ENCODE assay signal across 7 cellular contexts in genomic region chr18:10851824-10852225, GRCh38.
DNase-seq lines count a peak whose midpoint lies in the region; ATAC-seq and TF ChIP-seq lines count a peak whose summit lies in the region.

No MANE protein-coding gene starts in this region.

- CTCF ChIA-PET in GM10248 (lab: Yijun Ruan, JAX) = interaction anchor here (0.6 to 7.5 kb wide), 55 partner anchors 9 to 701 kb away, joined by 3 to 97 read pairs (median 4); partner anchors contain the start of gene PIEZO2

- H3K9ac ChIP-seq in SK-N-MC (ENCODE audit: insufficient read length) = no peak overlapping the region

- no peaks in the 10 kb centered on the region for H3K27me3 ChIP-seq in psoas muscle (ENCODE audit: insufficient read depth in 3 of 3, low read length in 2 of 3)

- H3K4me1 ChIP-seq in psoas muscle = no peaks in the 10 kb centered on the region

- H3K4me3 ChIP-seq in SK-N-MC (0 out of 2 replicates have a peak overlapping the region, but pooled peaks have one; percentile 4), psoas muscle (no peak overlapping the region)

- 1 to 2% (median 2%) methylated on average over 3 of the region's 3 CpGs for WGBS in psoas muscle, 3 donors

- H3K9me3 ChIP-seq in SK-N-MC (ENCODE audit: low read depth, low read length) (no peaks in the 10 kb centered on the region), psoas muscle (no peaks in the 10 kb centered on the region)

- peak; percentile 52 for DNase-seq in GM10248 (ENCODE audit: extremely low spot score)
- peak; percentile 54 for DNase-seq in LoVo (ENCODE audit: low spot score)
- peak; percentile 70 for DNase-seq in SK-N-MC (ENCODE audit: low read depth, low spot score)
- DNase-seq in fibroblast of the conjunctiva (ENCODE audit: low read depth) = peak; percentile 59
- DNase-seq in psoas muscle = no peak
- no peak for DNase-seq in stimulated activated CD4-positive, alpha-beta T cell treated with anti-CD3 and anti-CD28 coated beads, Interleukin-12 subunit alpha, Interleukin-12 subunit beta, amount 100 ng/mL, for 4 hours

- intact Hi-C loops in psoas muscle (cut with DNase I) = loop anchor here (1.0 to 5.0 kb wide), 5 partner anchors 189 to 700 kb away; no protein-coding TSS in a partner anchor

- POLR2A ChIA-PET in GM10248 (lab: Yijun Ruan, JAX) = no interaction called here

- H3K36me3 ChIP-seq in SK-N-MC (ENCODE audit: insufficient read depth, low read length) (no peaks in the 10 kb centered on the region), psoas muscle (ENCODE audit: insufficient read depth in 1 of 2, low read depth in 1 of 2) (no peaks in the 10 kb centered on the region)

- H3K27ac ChIP-seq in SK-N-MC (no peak overlapping the region), psoas muscle (no peak overlapping the region)

- ATAC-seq in psoas muscle (no peak), GM21619 (IDR thresholded peaks at IDR 0.05; ENCODE audit: unreplicated experiment) (no peak)

- TF ChIP-seq CTCF in GM10248 (IDR thresholded peaks at IDR 0.05; ENCODE audit: control extremely low read depth, extremely low read depth, low read depth, missing control alignments) = peak; percentile 58
- TF ChIP-seq CTCF in psoas muscle (IDR thresholded peaks at IDR 0.05) = peak; percentile 81

Comparison
In these comparisons a context has a peak if more than half of its experiments do, and no peak if none do; other contexts are left out.
1. DNase-seq: peak in GM10248 (single experiment), LoVo (single experiment), SK-N-MC (single experiment) and fibroblast of the conjunctiva (single experiment); none in psoas muscle (0 of 2) and stimulated activated CD4-positive, alpha-beta T cell treated with anti-CD3 and anti-CD28 coated beads, Interleukin-12 subunit alpha, Interleukin-12 subunit beta, amount 100 ng/mL, for 4 hours (single experiment).